11 cellular contexts compared by ENCODE assay signal in the genomic region with DNA sequence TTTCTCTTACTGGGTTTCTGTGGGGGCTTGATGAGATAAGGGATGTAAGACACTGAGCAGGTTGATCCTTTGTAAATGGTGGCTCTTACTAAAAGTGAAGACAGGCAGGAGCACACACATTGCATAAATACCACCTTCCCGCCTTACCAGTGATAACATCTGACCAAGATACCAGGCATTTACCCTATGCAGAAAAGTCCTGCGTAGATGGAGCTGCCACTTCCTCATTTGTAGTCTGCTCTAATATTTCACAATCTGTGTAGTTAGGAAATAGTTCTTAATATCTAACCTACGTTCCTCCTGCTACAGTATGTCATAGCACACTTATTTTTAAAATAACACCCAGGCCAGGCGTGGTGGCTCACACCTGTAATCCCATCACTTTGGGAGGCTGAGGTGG. TPM values are rescaled to one million over a fixed set of nuclear protein-coding genes. Genes with fewer than 3 reads are reported as not detected.
A peak's percentile ranks its signal among the peaks of the same experiment; 100 is the strongest.
DNase-seq lines count a peak whose midpoint lies in the region; ATAC-seq and FAIRE-seq lines count a peak whose summit lies in the region.
"Had no signal": no experiment of that assay in that cellular context is flagged by ENCODE, and none has a peak within 500 bp of the region (broad histone marks: within the 10 kb centered on the region; RNA-seq: fewer than 3 reads in every experiment).

No MANE protein-coding gene starts in this region.

- ATAC-seq in sciatic nerve (peak; percentile 78), GM18867 (IDR thresholded peaks at IDR 0.05; ENCODE audit: unreplicated experiment) (no peak)

- no peak for DNase-seq in GM19239 (ENCODE audit: insufficient read length, low spot score)
- peak; percentile 90 for DNase-seq in SIG-M5 (lab: John Stamatoyannopoulos, UW)
- DNase-seq in germinal center (ENCODE audit: low spot score): peak; percentile 43
- no peak for DNase-seq in sciatic nerve (ENCODE audit: low spot score)
- DNase-seq in SK-N-DZ (ENCODE audit: low spot score): no peak
- DNase-seq in activated naive CD4-positive, alpha-beta T cell treated with Interleukin-2 at 50 U/mL for 16 hours: no peak
- DNase-seq in HCEC 1CT: no peak
- DNase-seq: activated CD4-positive, alpha-beta memory T cell treated with anti-CD3 and anti-CD28 coated beads for 36 hours; activated naive CD4-positive, alpha-beta T cell treated with anti-CD3 and anti-CD28 coated beads, Interleukin-2, amount 10 ng/mL, durations not matched to agents 7 days and 5 days; NCI-H187 treated with DMSO at 0.1 percent for 48 hours had no signal

- peak; percentile 11 for FAIRE-seq in GM19239 (lab: Jason Lieb, UNC)

- intact Hi-C loops in sciatic nerve (cut with DNase I): no loop called here

RNA-seq across cellular contexts. Expression of gene SWAP70, which starts 23.9 kb away (rescaled TPM):
- total RNA-seq in sciatic nerve: 90.1 TPM
- 9.9 and 10.3 TPM in 2 replicates for polyA plus RNA-seq in SK-N-DZ (2014; cell fraction: cytosol; rRNA removed)
- 3.2 and 4.2 TPM in 2 replicates for polyA plus RNA-seq in SK-N-DZ (2014; cell fraction: nucleus; rRNA removed)

Comparison
In these comparisons a context has a peak if more than half of its experiments do, and no peak if none do; other contexts are left out.
1. DNase-seq: peak in SIG-M5 (single experiment) and germinal center (single experiment); none in GM19239 (single experiment), sciatic nerve (single experiment), SK-N-DZ (single experiment), activated naive CD4-positive, alpha-beta T cell treated with Interleukin-2 at 50 U/mL for 16 hours (single experiment) and HCEC 1CT (single experiment).